ENCODE assay signal across 22 cellular contexts in genomic region chr13:28246891-28247290, GRCh38.
"Had no signal": no experiment of that assay in that cellular context is flagged by ENCODE, and none has a peak within 500 bp of the region (broad histone marks: within the 10 kb centered on the region; RNA-seq: fewer than 3 reads in every experiment).

No MANE protein-coding gene starts in this region.

- H3K4me3 Mint-ChIP-seq: activated CD4-positive, alpha-beta memory T cell treated with anti-CD3 and anti-CD28 coated beads for 36 hours; activated naive CD4-positive, alpha-beta T cell treated with anti-CD3 and anti-CD28 coated beads, Interleukin-2, amount 10 ng/mL, durations not matched to agents 7 days and 5 days; neural crest cell; stimulated activated naive CD8-positive, alpha-beta T cell treated with anti-CD3 and anti-CD28 coated beads, Interleukin-15, amount 100 ng/mL, for 72 hours; T-helper 17 cell had no signal

- H3K4me3 ChIP-seq: body of pancreas, hepatocyte, left ventricle myocardium inferior, right lobe of liver, skin epidermis, tibial artery had no signal

- H3K9me3 ChIP-seq: body of pancreas, left ventricle myocardium inferior, right lobe of liver, tibial artery had no signal

- H3K27ac Mint-ChIP-seq: activated CD4-positive, alpha-beta memory T cell treated with anti-CD3 and anti-CD28 coated beads for 36 hours; activated naive CD4-positive, alpha-beta T cell treated with anti-CD3 and anti-CD28 coated beads, Interleukin-2, amount 10 ng/mL, durations not matched to agents 7 days and 5 days; stimulated activated naive CD8-positive, alpha-beta T cell treated with anti-CD3 and anti-CD28 coated beads, Interleukin-15, amount 100 ng/mL, for 72 hours; T-helper 17 cell had no signal

- H3K27ac ChIP-seq: body of pancreas, hepatocyte, left ventricle myocardium inferior, right lobe of liver, skin epidermis, tibial artery had no signal

- H3K27me3 Mint-ChIP-seq: activated CD4-positive, alpha-beta memory T cell treated with anti-CD3 and anti-CD28 coated beads for 36 hours; activated naive CD4-positive, alpha-beta T cell treated with anti-CD3 and anti-CD28 coated beads, Interleukin-2, amount 10 ng/mL, durations not matched to agents 7 days and 5 days; stimulated activated naive CD8-positive, alpha-beta T cell treated with anti-CD3 and anti-CD28 coated beads, Interleukin-15, amount 100 ng/mL, for 72 hours; T-helper 17 cell had no signal

- H3K4me1 Mint-ChIP-seq: neural crest cell had no signal

- H3K4me2 ChIP-seq: hepatocyte had no signal

- H3K4me1 ChIP-seq: body of pancreas, right lobe of liver had no signal

- H3K27me3 ChIP-seq: body of pancreas, hepatocyte, right lobe of liver, tibial artery had no signal

- DNase-seq: activated CD4-positive, alpha-beta memory T cell treated with anti-CD3 and anti-CD28 coated beads for 36 hours; activated CD4-positive, alpha-beta T cell treated with anti-CD3 and anti-CD28 coated beads for 48 hours; activated effector memory CD4-positive, alpha-beta T cell treated with anti-CD3 and anti-CD28 coated beads, Interleukin-2, amount 50 U/mL, for 16 hours; activated naive CD4-positive, alpha-beta T cell treated with anti-CD3 and anti-CD28 coated beads, Interleukin-2, amount 10 ng/mL, durations not matched to agents 7 days and 5 days; amygdala; body of pancreas; dermis blood vessel endothelial cell; effector CD8-positive, alpha-beta T cell; erythroblast; glutamatergic neuron; immature natural killer cell; left ventricle myocardium inferior; midbrain; posterior cingulate gyrus; right lobe of liver; stimulated activated CD4-positive, alpha-beta T cell treated with anti-CD3 and anti-CD28 coated beads, Interleukin-1b, Interleukin-23, amount 100 ng/mL, for 48 hours; stimulated activated naive CD8-positive, alpha-beta T cell treated with anti-CD3 and anti-CD28 coated beads, Interleukin-15, amount 100 ng/mL, for 72 hours; T-helper 17 cell; tibial artery had no signal

- ATAC-seq: body of pancreas; right lobe of liver; stimulated activated naive CD8-positive, alpha-beta T cell treated with anti-CD3 and anti-CD28 coated beads, Interleukin-15, amount 100 ng/mL, for 72 hours; T-helper 17 cell had no signal

- H3K9me3 Mint-ChIP-seq: activated naive CD4-positive, alpha-beta T cell treated with anti-CD3 and anti-CD28 coated beads, Interleukin-2, amount 10 ng/mL, durations not matched to agents 7 days and 5 days; immature natural killer cell had no signal
